15 cellular contexts compared by ENCODE assay signal in the genomic region with DNA sequence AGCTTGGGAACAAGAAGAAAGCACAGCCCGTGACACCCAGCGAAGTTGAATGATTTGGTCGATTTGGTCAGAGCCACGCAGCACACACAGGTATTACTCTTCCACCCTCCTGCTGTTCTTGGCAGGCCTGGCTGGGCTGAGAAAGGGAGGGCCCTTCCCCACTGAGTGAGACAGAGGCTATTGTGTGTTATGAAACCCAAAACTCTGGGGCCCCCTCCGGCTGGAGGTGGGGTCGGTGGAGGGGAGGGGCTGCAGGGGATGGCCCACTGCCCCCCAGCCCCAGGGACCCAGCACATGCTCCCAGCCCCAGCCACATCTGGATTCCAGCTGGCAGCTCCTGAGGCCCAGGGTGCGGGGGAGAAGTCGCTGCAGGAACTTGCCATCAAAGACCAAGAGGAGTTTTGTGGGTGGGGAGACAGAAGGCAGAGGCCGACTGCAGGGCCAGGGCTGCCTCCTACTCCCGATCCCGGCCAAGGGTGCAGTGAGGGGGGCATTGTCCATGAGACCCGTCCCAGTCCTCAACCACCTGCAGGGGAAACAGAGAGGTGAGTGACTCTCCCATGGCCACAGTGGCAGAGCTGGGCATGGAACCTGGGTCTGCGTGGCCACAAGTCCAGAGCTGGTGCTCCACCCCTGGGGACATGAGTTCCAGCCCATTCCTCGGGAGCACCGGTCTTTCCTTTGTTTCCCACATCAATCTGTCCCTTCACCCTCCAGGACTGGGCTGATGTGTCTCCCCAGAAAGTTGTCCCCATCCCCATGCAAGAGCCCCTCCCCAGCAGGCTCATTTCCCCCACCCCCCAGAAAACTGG. TPM values are rescaled to one million over a fixed set of nuclear protein-coding genes. Genes with fewer than 3 reads are reported as not detected.
A peak's percentile ranks its signal among the peaks of the same experiment; 100 is the strongest.
DNase-seq lines count a peak whose midpoint lies in the region; ATAC-seq and TF ChIP-seq lines count a peak whose summit lies in the region.
"Had no signal": no experiment of that assay in that cellular context is flagged by ENCODE, and none has a peak within 500 bp of the region (broad histone marks: within the 10 kb centered on the region; RNA-seq: fewer than 3 reads in every experiment).

No MANE protein-coding gene starts in this region.

- dilution Hi-C loops in mammary epithelial cell (cut with HindIII; ENCODE audit: low sequenced_read_pairs): no loop called here

- CTCF ChIA-PET in MCF 10A (lab: Yijun Ruan, JAX): interaction anchor here (0.7 to 1.3 kb wide), 2 partner anchors 29 to 353 kb away, joined by 3 to 6 read pairs; no protein-coding TSS in a partner anchor
- CTCF ChIA-PET in mammary epithelial cell (lab: Charles Lee; ENCODE audit: low non-redundant PET): no interaction called here

- H3K4me1 Mint-ChIP-seq in MCF 10A (ENCODE audit: insufficient read depth, unreplicated experiment): no peaks in the 10 kb centered on the region
- H3K4me1 Mint-ChIP-seq in natural killer cell treated with Interleukin-12 subunit alpha and Interleukin-12 subunit beta and Interleukin-15 and Interleukin-18, amount 100 ng/mL, for 72 hours (ENCODE audit: low read depth in 2 of 2): no peaks in the 10 kb centered on the region
- H3K4me1 Mint-ChIP-seq: activated naive CD8-positive, alpha-beta T cell treated with anti-CD3 and anti-CD28 coated beads, Interleukin-2, amount 10 ng/mL, durations not matched to agents 7 days and 5 days; natural killer cell; stimulated activated effector memory CD8-positive, alpha-beta T cell treated with anti-CD3 and anti-CD28 coated beads, Interleukin-12 subunit alpha, Interleukin-12 subunit beta, amount 100 ng/mL, for 72 hours had no signal

- H3K4me1 ChIP-seq in mammary epithelial cell (ENCODE audit: insufficient read depth, low read length): no peaks in the 10 kb centered on the region
- no peaks in the 10 kb centered on the region for H3K4me1 ChIP-seq in upper lobe of right lung
- H3K4me1 ChIP-seq: A549 had no signal

- H3K79me2 ChIP-seq in mammary epithelial cell (ENCODE audit: insufficient read depth, low read length): no peaks in the 10 kb centered on the region

- in situ Hi-C loops in mammary epithelial cell (cut with MboI; ENCODE audit: low sequenced_read_pairs in 2 of 2): no loop called here

- H3K9me3 ChIP-seq in mammary epithelial cell (replicated peaks; ENCODE audit: insufficient read depth, low read length) (no peaks in the 10 kb centered on the region), upper lobe of right lung (no peaks in the 10 kb centered on the region)
- H3K9me3 ChIP-seq: A549 had no signal

- no peak overlapping the region for H3K27ac Mint-ChIP-seq in MCF 10A (ENCODE audit: low read depth, unreplicated experiment)
- no peak overlapping the region for H3K27ac Mint-ChIP-seq in natural killer cell treated with Interleukin-12 subunit alpha and Interleukin-12 subunit beta and Interleukin-15 and Interleukin-18, amount 100 ng/mL, for 72 hours
- H3K27ac Mint-ChIP-seq: activated naive CD8-positive, alpha-beta T cell treated with anti-CD3 and anti-CD28 coated beads, Interleukin-2, amount 10 ng/mL, durations not matched to agents 7 days and 5 days; natural killer cell; stimulated activated effector memory CD8-positive, alpha-beta T cell treated with anti-CD3 and anti-CD28 coated beads, Interleukin-12 subunit alpha, Interleukin-12 subunit beta, amount 100 ng/mL, for 72 hours had no signal

- DNase-seq in MCF 10A (ENCODE audit: unreplicated experiment) (peak; percentile 20), mammary epithelial cell (no peak), amniotic epithelial cell (ENCODE audit: low read depth) (peak; percentile 35), left cardiac atrium (no peak), upper lobe of right lung (peak; percentile 32)
- DNase-seq in natural killer cell treated with Interleukin-12 subunit alpha and Interleukin-12 subunit beta and Interleukin-15 and Interleukin-18, amount 100 ng/mL, for 72 hours (ENCODE audit: low spot score): no peak
- DNase-seq: activated naive CD8-positive, alpha-beta T cell treated with anti-CD3 and anti-CD28 coated beads, Interleukin-2, amount 10 ng/mL, durations not matched to agents 7 days and 5 days; DMS153; effector memory CD4-positive, alpha-beta T cell; natural killer cell had no signal

- no peak overlapping the region for H3K4me2 ChIP-seq in mammary epithelial cell (ENCODE audit: insufficient read depth, low read depth, low read length)
- H3K4me2 ChIP-seq: A549 had no signal

- WGBS in mammary epithelial cell (ENCODE audit: low coverage, missing lambda C conversion rate): 10% methylated on average over 10 of the region's 15 CpGs

- no peaks in the 10 kb centered on the region for H3K36me3 Mint-ChIP-seq in MCF 10A (ENCODE audit: insufficient read depth, unreplicated experiment)
- H3K36me3 Mint-ChIP-seq in natural killer cell treated with Interleukin-12 subunit alpha and Interleukin-12 subunit beta and Interleukin-15 and Interleukin-18, amount 100 ng/mL, for 72 hours: no peaks in the 10 kb centered on the region
- H3K36me3 Mint-ChIP-seq: activated naive CD8-positive, alpha-beta T cell treated with anti-CD3 and anti-CD28 coated beads, Interleukin-2, amount 10 ng/mL, durations not matched to agents 7 days and 5 days; natural killer cell; stimulated activated effector memory CD8-positive, alpha-beta T cell treated with anti-CD3 and anti-CD28 coated beads, Interleukin-12 subunit alpha, Interleukin-12 subunit beta, amount 100 ng/mL, for 72 hours had no signal

- no peak overlapping the region for H2AFZ ChIP-seq in mammary epithelial cell (ENCODE audit: low read depth, low read length)

- POLR2A ChIA-PET in MCF 10A (lab: Yijun Ruan, JAX): interaction anchor here (1.2 kb wide), 1 partner anchor 27 kb away, joined by 3 read pairs; the partner anchor contains the start of gene ISCU

- peak; percentile 46 to 73 for ATAC-seq in left cardiac atrium
- no peak for ATAC-seq in upper lobe of right lung
- no peak for ATAC-seq in HG03457 (IDR thresholded peaks at IDR 0.05; ENCODE audit: unreplicated experiment)
- ATAC-seq in natural killer cell treated with Interleukin-12 subunit alpha and Interleukin-12 subunit beta and Interleukin-15 and Interleukin-18, amount 100 ng/mL, for 72 hours: no peak
- ATAC-seq in GM19395 (IDR thresholded peaks at IDR 0.05; ENCODE audit: unreplicated experiment): no peak
- ATAC-seq: natural killer cell; stimulated activated effector memory CD8-positive, alpha-beta T cell treated with anti-CD3 and anti-CD28 coated beads, Interleukin-12 subunit alpha, Interleukin-12 subunit beta, amount 100 ng/mL, for 72 hours had no signal

- intact Hi-C loops in MCF 10A (cut with micrococcal nuclease) (no loop called here), mammary epithelial cell (cut with micrococcal nuclease) (no loop called here), left cardiac atrium (cut with DNase I) (no loop called here), upper lobe of right lung (cut with DNase I) (no loop called here)

- no peak for TF ChIP-seq CTCF in MCF 10A (IDR thresholded peaks at IDR 0.05; ENCODE audit: unreplicated experiment)
- TF ChIP-seq CTCF in mammary epithelial cell (conservative IDR thresholded peaks at IDR 0.05 in 1 of 2, IDR thresholded peaks at IDR 0.05 in 1 of 2; ENCODE audit: extremely low read depth in 1 of 2, insufficient read depth in 1 of 2, low read depth in 1 of 2, low read length in 2 of 2): no peak
- TF ChIP-seq CTCF in upper lobe of right lung (IDR thresholded peaks at IDR 0.05): no peak

- H4K20me1 ChIP-seq in mammary epithelial cell (ENCODE audit: insufficient read depth, low read length): no peaks in the 10 kb centered on the region

- H3K36me3 ChIP-seq in mammary epithelial cell (ENCODE audit: insufficient read depth, low read length): no peaks in the 10 kb centered on the region
- no peaks in the 10 kb centered on the region for H3K36me3 ChIP-seq in upper lobe of right lung

- H3K4me3 Mint-ChIP-seq in MCF 10A (ENCODE audit: unreplicated experiment): no peak overlapping the region
- no peak overlapping the region for H3K4me3 Mint-ChIP-seq in natural killer cell treated with Interleukin-12 subunit alpha and Interleukin-12 subunit beta and Interleukin-15 and Interleukin-18, amount 100 ng/mL, for 72 hours
- H3K4me3 Mint-ChIP-seq: activated naive CD8-positive, alpha-beta T cell treated with anti-CD3 and anti-CD28 coated beads, Interleukin-2, amount 10 ng/mL, durations not matched to agents 7 days and 5 days; natural killer cell; stimulated activated effector memory CD8-positive, alpha-beta T cell treated with anti-CD3 and anti-CD28 coated beads, Interleukin-12 subunit alpha, Interleukin-12 subunit beta, amount 100 ng/mL, for 72 hours had no signal

- H3K9ac ChIP-seq in mammary epithelial cell (ENCODE audit: insufficient read depth, low read length): no peak overlapping the region

- H3K27me3 Mint-ChIP-seq in MCF 10A (ENCODE audit: insufficient read depth, unreplicated experiment): peaks cover 11% of the 10 kb centered on the region
- peaks cover 4 to 7% of the 10 kb centered on the region in 2 donors for H3K27me3 Mint-ChIP-seq in natural killer cell treated with Interleukin-12 subunit alpha and Interleukin-12 subunit beta and Interleukin-15 and Interleukin-18, amount 100 ng/mL, for 72 hours

- H3K27me3 ChIP-seq in mammary epithelial cell (ENCODE audit: insufficient read depth, low read length): no peaks in the 10 kb centered on the region
- no peaks in the 10 kb centered on the region for H3K27me3 ChIP-seq in upper lobe of right lung

- no peaks in the 10 kb centered on the region for H3K9me3 Mint-ChIP-seq in MCF 10A (ENCODE audit: unreplicated experiment)
- H3K9me3 Mint-ChIP-seq in natural killer cell treated with Interleukin-12 subunit alpha and Interleukin-12 subunit beta and Interleukin-15 and Interleukin-18, amount 100 ng/mL, for 72 hours: no peaks in the 10 kb centered on the region
- H3K9me3 Mint-ChIP-seq: activated naive CD8-positive, alpha-beta T cell treated with anti-CD3 and anti-CD28 coated beads, Interleukin-2, amount 10 ng/mL, durations not matched to agents 7 days and 5 days; natural killer cell; stimulated activated effector memory CD8-positive, alpha-beta T cell treated with anti-CD3 and anti-CD28 coated beads, Interleukin-12 subunit alpha, Interleukin-12 subunit beta, amount 100 ng/mL, for 72 hours had no signal

- H3K4me3 ChIP-seq in mammary epithelial cell (replicated peaks in 1 of 3; ENCODE audit: insufficient read depth in 1 of 3, low read depth in 2 of 3, low read length in 3 of 3) (no peak overlapping the region), upper lobe of right lung (no peak overlapping the region)
- H3K4me3 ChIP-seq: A549 had no signal

- H3K27ac ChIP-seq in mammary epithelial cell (ENCODE audit: insufficient read depth, low read depth, low read length) (no peak overlapping the region), upper lobe of right lung (no peak overlapping the region)
- H3K27ac ChIP-seq: A549, HL-60 had no signal

- no TSS peak for BruUV-seq in MCF 10A (replicated peaks; lab: Mats Ljungman, UMichigan)
- BruUV-seq in mammary epithelial cell (replicated peaks; lab: Mats Ljungman, UMichigan): no TSS peak

RNA-seq across cellular contexts. Expression of gene TMEM119, which starts 8.7 kb away (rescaled TPM):
- total RNA-seq in MCF 10A (2022): not detected in 2 replicates
- total RNA-seq in mammary epithelial cell: 1 to 10 TPM in 1 of 2 donors, not detected in 1; 1.0 TPM
- not detected for polyA plus RNA-seq in mammary epithelial cell
- not detected for polyA minus RNA-seq in mammary epithelial cell
- 1 to 10 TPM; 3.0 to 4.3 TPM for total RNA-seq in left cardiac atrium
- 43.8 TPM for total RNA-seq in upper lobe of right lung
- total RNA-seq in natural killer cell treated with Interleukin-12 subunit alpha and Interleukin-12 subunit beta and Interleukin-15 and Interleukin-18, amount 100 ng/mL, for 72 hours: not detected
- polyA plus RNA-seq: A549 had no signal

RNA-seq across cellular contexts. Expression of gene ISCU, which starts 26.8 kb away (rescaled TPM):
- total RNA-seq in MCF 10A (2022): 115 and 125 TPM in 2 replicates
- total RNA-seq in mammary epithelial cell: 10 to 100 TPM; 55.3 to 77.6 TPM
- polyA plus RNA-seq in mammary epithelial cell: 79.1 TPM
- polyA minus RNA-seq in mammary epithelial cell: 64.0 TPM
- total RNA-seq in left cardiac atrium: 100 to 1,000 TPM; 241 to 261 TPM
- total RNA-seq in upper lobe of right lung: 138 TPM
- total RNA-seq in natural killer cell treated with Interleukin-12 subunit alpha and Interleukin-12 subunit beta and Interleukin-15 and Interleukin-18, amount 100 ng/mL, for 72 hours: 10 to 100 TPM; 66.1 to 85.3 TPM

RNA-seq across cellular contexts. Expression of gene SART3, which starts 28.3 kb away (rescaled TPM):
- total RNA-seq in MCF 10A (2022) (73.4 and 85.4 TPM in 2 replicates), mammary epithelial cell (10 to 100 TPM; 34.7 to 60.7 TPM), left cardiac atrium (10 to 100 TPM; 24.5 to 25.3 TPM), upper lobe of right lung (44.8 TPM)
- polyA plus RNA-seq in mammary epithelial cell: 14.9 TPM
- polyA minus RNA-seq in mammary epithelial cell: 61.0 TPM
- 100 to 1,000 TPM; 105 to 127 TPM for total RNA-seq in natural killer cell treated with Interleukin-12 subunit alpha and Interleukin-12 subunit beta and Interleukin-15 and Interleukin-18, amount 100 ng/mL, for 72 hours

RNA-seq across cellular contexts. Expression of gene SELPLG, which starts 44.5 kb away (rescaled TPM):
- total RNA-seq in MCF 10A (2022) (0.86 and 1.2 TPM in 2 replicates), mammary epithelial cell (under 1 TPM; 0.47 to 0.50 TPM), left cardiac atrium (10 to 100 TPM in 1 of 2 donors, 1 to 10 TPM in 1; 4.5 to 12.5 TPM), upper lobe of right lung (31.9 TPM)
- 0.63 TPM for polyA plus RNA-seq in mammary epithelial cell
- polyA minus RNA-seq in mammary epithelial cell: not detected
- total RNA-seq in natural killer cell treated with Interleukin-12 subunit alpha and Interleukin-12 subunit beta and Interleukin-15 and Interleukin-18, amount 100 ng/mL, for 72 hours: 10 to 100 TPM; 26.5 to 34.6 TPM

Comparison
In these comparisons a context has a peak if more than half of its experiments do, and no peak if none do; other contexts are left out.
1. DNase-seq: peak in MCF 10A (single experiment), amniotic epithelial cell (single experiment) and upper lobe of right lung (single experiment); none in mammary epithelial cell (single experiment), left cardiac atrium (single experiment) and natural killer cell treated with Interleukin-12 subunit alpha and Interleukin-12 subunit beta and Interleukin-15 and Interleukin-18, amount 100 ng/mL, for 72 hours (single experiment).
2. ATAC-seq: peak in left cardiac atrium (2 of 2); none in upper lobe of right lung (single experiment), HG03457 (single experiment), natural killer cell treated with Interleukin-12 subunit alpha and Interleukin-12 subunit beta and Interleukin-15 and Interleukin-18, amount 100 ng/mL, for 72 hours (0 of 2) and GM19395 (single experiment).